2 cellular contexts compared by ENCODE assay signal in the genomic region with DNA sequence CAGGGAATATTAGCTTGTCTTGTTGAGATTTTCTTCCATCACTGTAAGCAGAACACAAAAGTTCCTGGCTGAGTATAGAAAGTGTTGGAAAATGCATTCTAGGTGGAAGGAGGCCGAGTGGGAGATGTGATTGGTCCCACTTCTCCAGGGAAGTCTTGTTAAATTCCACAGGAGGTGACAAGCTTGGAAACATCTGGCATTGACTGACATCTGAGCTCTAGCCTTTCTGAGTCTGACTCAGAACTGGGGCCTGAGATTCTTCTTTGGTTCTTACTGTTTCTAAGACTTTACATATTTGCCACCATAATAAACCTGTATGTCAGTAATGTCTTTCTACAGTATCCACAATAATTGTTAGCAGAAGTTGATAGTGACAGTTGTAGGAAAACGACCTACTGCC.
TF ChIP-seq lines count a peak whose summit lies in the region.

No MANE protein-coding gene starts in this region.

TF ChIP-seq in IMR-90, 13 proteins besides CTCF, POLR2A, EP300 and RAD21:
- TF ChIP-seq ELK1 (IDR thresholded peaks at IDR 0.05; ENCODE audit: borderline replicate concordance, low read depth, low read length) (no peak), RFX5 (IDR thresholded peaks at IDR 0.05; ENCODE audit: low read depth, low read length) (no peak), MAFK (IDR thresholded peaks at IDR 0.05; ENCODE audit: low read depth, low read length) (no peak), CHD1 (IDR thresholded peaks at IDR 0.05; ENCODE audit: low read depth, low read length) (no peak), CEBPB (IDR thresholded peaks at IDR 0.05; ENCODE audit: low read depth, low read length) (no peak), BHLHE40 (IDR thresholded peaks at IDR 0.05; ENCODE audit: low read depth, low read length) (no peak), SMC3 (IDR thresholded peaks at IDR 0.05; ENCODE audit: low read depth, low read length) (no peak), RCOR1 (IDR thresholded peaks at IDR 0.05; ENCODE audit: insufficient replicate concordance, low read length) (no peak), MXI1 (IDR thresholded peaks at IDR 0.05; ENCODE audit: borderline replicate concordance, low read depth, low read length) (no peak), MAZ (IDR thresholded peaks at IDR 0.05; ENCODE audit: borderline replicate concordance, low read depth, low read length) (no peak), NFE2L2 (IDR thresholded peaks at IDR 0.05; ENCODE audit: low read depth, low read length) (no peak), FOS (IDR thresholded peaks at IDR 0.05; ENCODE audit: low read depth, low read length) (no peak)
- TF ChIP-seq, protein P1, sequence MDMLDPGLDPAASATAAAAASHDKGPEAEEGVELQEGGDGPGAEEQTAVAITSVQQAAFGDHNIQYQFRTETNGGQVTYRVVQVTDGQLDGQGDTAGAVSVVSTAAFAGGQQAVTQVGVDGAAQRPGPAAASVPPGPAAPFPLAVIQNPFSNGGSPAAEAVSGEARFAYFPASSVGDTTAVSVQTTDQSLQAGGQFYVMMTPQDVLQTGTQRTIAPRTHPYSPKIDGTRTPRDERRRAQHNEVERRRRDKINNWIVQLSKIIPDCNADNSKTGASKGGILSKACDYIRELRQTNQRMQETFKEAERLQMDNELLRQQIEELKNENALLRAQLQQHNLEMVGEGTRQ (IDR thresholded peaks at IDR 0.05; ENCODE audit: low read depth, low read length) = no peak

TF ChIP-seq in neural cell, 6 proteins besides CTCF, POLR2A, EP300 and RAD21 (continued from another document):
- TF ChIP-seq REST (IDR thresholded peaks at IDR 0.05; ENCODE audit: borderline replicate concordance) (no peak), SMC3 (conservative IDR thresholded peaks at IDR 0.05; ENCODE audit: poor library complexity) (no peak)
TF ChIP-seq in neural cell: peak in this region for 0.
